In the genomic region with DNA sequence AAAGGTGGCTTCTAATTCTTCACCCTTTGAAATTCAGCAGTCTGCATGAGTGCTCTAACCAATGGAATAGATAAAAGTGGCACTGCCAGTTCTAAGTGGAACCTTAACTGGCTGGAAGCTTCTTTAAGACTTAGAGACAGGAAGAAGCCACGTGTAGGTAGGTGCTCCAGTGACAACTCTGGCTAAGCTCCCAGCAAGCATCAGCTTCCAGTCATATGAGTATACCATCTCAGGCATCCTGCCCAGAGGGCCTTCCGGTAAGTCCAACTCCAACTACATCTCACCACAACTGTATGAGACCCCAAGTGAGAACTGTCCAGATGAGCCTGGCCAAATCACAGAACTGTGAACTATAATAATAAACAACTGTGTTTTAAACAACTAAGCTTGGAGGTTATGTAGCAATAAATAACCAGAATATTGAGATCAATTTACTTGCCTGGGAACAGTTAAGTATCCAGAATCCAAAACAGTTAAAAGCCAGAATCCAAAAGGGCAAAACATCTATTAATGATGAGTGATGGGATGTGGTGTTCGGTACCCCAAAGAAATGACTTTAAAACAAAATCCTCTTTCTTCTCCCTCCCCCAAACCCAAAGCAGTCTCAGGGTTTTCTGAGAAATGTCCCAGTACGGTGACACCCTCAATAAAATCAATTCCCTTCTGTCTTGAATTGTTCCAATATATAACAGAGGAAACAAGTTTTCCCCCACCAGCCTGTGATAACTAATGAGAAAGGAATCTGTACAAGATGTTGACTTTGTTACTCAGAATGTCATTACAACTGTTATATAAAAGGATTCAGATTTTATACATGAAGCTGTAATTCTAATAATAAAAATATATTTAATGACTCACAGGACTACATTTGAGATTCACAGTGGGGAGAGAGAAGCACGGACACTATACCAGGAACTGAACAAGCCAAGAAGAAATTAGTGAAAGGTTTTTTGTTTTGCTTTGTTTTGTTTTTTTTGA, we compare ENCODE assay signal across 12 cellular contexts. TPM values are rescaled to one million over a fixed set of nuclear protein-coding genes. Genes with fewer than 3 reads are reported as not detected.
DNase-seq lines count a peak whose midpoint lies in the region; TF ChIP-seq lines count a peak whose summit lies in the region.
"Had no signal": no experiment of that assay in that cellular context is flagged by ENCODE, and none has a peak within 500 bp of the region (broad histone marks: within the 10 kb centered on the region; RNA-seq: fewer than 3 reads in every experiment).

No MANE protein-coding gene starts in this region.

- H3K4me2 ChIP-seq in SK-N-SH = peak overlapping the region; percentile 92

- CTCF ChIA-PET in SK-N-SH (lab: Yijun Ruan, JAX) (interaction anchor here (0.9 kb wide), 1 partner anchor 186 kb away, joined by 5 read pairs; no protein-coding TSS in a partner anchor), HEK293T (lab: Yijun Ruan, JAX) (no interaction called here)

- H4K20me1 ChIP-seq in SK-N-SH (ENCODE audit: insufficient read depth) = no peaks in the 10 kb centered on the region

- TF ChIP-seq CTCF in SK-N-SH (IDR thresholded peaks at IDR 0.05) (no peak), epithelial cell of proximal tubule (conservative IDR thresholded peaks at IDR 0.05; ENCODE audit: low read depth, low read length) (no peak)

- DNase-seq in EH (ENCODE audit: low read depth) (peak; percentile 97), SK-N-SH (no peak), epithelial cell of proximal tubule (ENCODE audit: low read depth) (peak; percentile 56), renal cortical epithelial cell (ENCODE audit: low read depth) (peak; percentile 88), C1 segment of cervical spinal cord (lab: John Stamatoyannopoulos, UW) (no peak), activated T-cell treated with anti-CD3 and anti-CD28 coated beads for 4 hours (no peak), HEK293T (ENCODE audit: extremely low spot score) (no peak), ecto neural progenitor cell (ENCODE audit: low spot score) (no peak)
- DNase-seq: activated T-cell treated with anti-CD3 and anti-CD28 coated beads, Interleukin-2, amount 50 U/mL, for 48 hours; endodermal cell; left ventricle myocardium inferior; NCI-H526 treated with DMSO at 0.1 percent for 48 hours had no signal

- no peaks in the 10 kb centered on the region for H3K9me2 ChIP-seq in SK-N-SH

- WGBS in SK-N-SH (ENCODE audit: low lambda C conversion rate) = 7% methylated on average over 5 of the region's 5 CpGs

- H3K79me2 ChIP-seq in SK-N-SH (ENCODE audit: insufficient read depth) = peaks cover 85% of the 10 kb centered on the region

- H2AFZ ChIP-seq in SK-N-SH (ENCODE audit: low read depth) = no peak overlapping the region

- peak in 1 of 2 experiments; percentile 85; a peak in 3 of 4 replicates for TF ChIP-seq EP300 in SK-N-SH (IDR thresholded peaks at IDR 0.05; ENCODE audit: borderline replicate concordance in 1 of 2, low read depth in 1 of 2, low read length in 1 of 2)

- peaks cover 10% of the 10 kb centered on the region; the same call in 1 of the 2 replicates for H3K9me3 ChIP-seq in SK-N-SH
- H3K9me3 ChIP-seq: left ventricle myocardium inferior had no signal

- peaks cover 0 to 6% of the 10 kb centered on the region in 2 experiments for H3K36me3 ChIP-seq in SK-N-SH (replicated peaks in 1 of 2; ENCODE audit: control insufficient read depth in 1 of 2, insufficient read depth in 2 of 2, low read length in 1 of 2)
- H3K36me3 ChIP-seq: left ventricle myocardium inferior had no signal

- peaks cover 44% of the 10 kb centered on the region for H3F3A ChIP-seq in SK-N-SH (replicated peaks; ENCODE audit: insufficient read depth)

- TF ChIP-seq RAD21 in SK-N-SH (IDR thresholded peaks at IDR 0.05; ENCODE audit: low read length) = no peak

- peak overlapping the region; percentile 96 for H3K9ac ChIP-seq in SK-N-SH

- POLR2A ChIA-PET in SK-N-SH (lab: Yijun Ruan, JAX) = no interaction called here
- POLR2A ChIA-PET in HEK293T (lab: Yijun Ruan, JAX) = interaction anchor here (0.9 kb wide), 1 partner anchor 9 kb away, joined by 3 read pairs; no protein-coding TSS in a partner anchor

- no peaks in the 10 kb centered on the region for H3K27me3 ChIP-seq in SK-N-SH (ENCODE audit: insufficient read depth)

- peaks cover 15 to 25% of the 10 kb centered on the region in 2 experiments for H3K4me1 ChIP-seq in SK-N-SH (ENCODE audit: control insufficient read depth in 1 of 2, insufficient read depth in 2 of 2, low read depth in 1 of 2, low read length in 1 of 2)

- H3K4me3 ChIP-seq in SK-N-SH (ENCODE audit: low read depth in 2 of 2, low read length in 1 of 2) (peak overlapping the region in 1 of 2 experiments; percentile 96; a peak in 2 of 4 replicates), epithelial cell of proximal tubule (ENCODE audit: low read depth, low read length) (no peak overlapping the region)
- H3K4me3 ChIP-seq: left ventricle myocardium inferior had no signal

- peak overlapping the region; percentile 85 to 99 for H3K27ac ChIP-seq in SK-N-SH (ENCODE audit: low read depth in 2 of 2, low read length in 1 of 2)
- H3K27ac ChIP-seq: left ventricle myocardium inferior had no signal

TF ChIP-seq in SK-N-SH, 30 proteins besides CTCF, POLR2A, EP300 and RAD21 (continues in another document):
- no peak for TF ChIP-seq GATA2 (CRISPR knock-in tag; IDR thresholded peaks at IDR 0.05)
- peak; percentile 15; the same call in 1 of the 2 replicates for TF ChIP-seq POLR2AphosphoS5 (IDR thresholded peaks at IDR 0.05; ENCODE audit: low read depth, low read length)
- TF ChIP-seq, protein P1, sequence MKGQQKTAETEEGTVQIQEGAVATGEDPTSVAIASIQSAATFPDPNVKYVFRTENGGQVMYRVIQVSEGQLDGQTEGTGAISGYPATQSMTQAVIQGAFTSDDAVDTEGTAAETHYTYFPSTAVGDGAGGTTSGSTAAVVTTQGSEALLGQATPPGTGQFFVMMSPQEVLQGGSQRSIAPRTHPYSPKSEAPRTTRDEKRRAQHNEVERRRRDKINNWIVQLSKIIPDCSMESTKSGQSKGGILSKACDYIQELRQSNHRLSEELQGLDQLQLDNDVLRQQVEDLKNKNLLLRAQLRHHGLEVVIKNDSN (IDR thresholded peaks at IDR 0.05; ENCODE audit: borderline replicate concordance, low read depth) = peak; percentile 60; the same call in 1 of the 2 replicates

TF ChIP-seq in HEK293T, 16 proteins besides CTCF, POLR2A, EP300 and RAD21:
- TF ChIP-seq HDGF (IDR thresholded peaks at IDR 0.05; ENCODE audit: borderline replicate concordance) = no peak
- no peak for TF ChIP-seq CTBP1 (IDR thresholded peaks at IDR 0.05; ENCODE audit: borderline replicate concordance)

RNA-seq across cellular contexts. Expression of a gene that starts 4.2 kb away (rescaled TPM):
- polyA plus RNA-seq in SK-N-SH (2012; rRNA removed) = 38.6 and 54.5 TPM in 2 replicates
- polyA plus RNA-seq in SK-N-SH (2012; cell fraction: cytosol; rRNA removed) = 50.9 and 52.2 TPM in 2 replicates
- polyA plus RNA-seq in SK-N-SH (2012; cell fraction: nucleus; rRNA removed) = 31.5 and 41.2 TPM in 2 replicates
- total RNA-seq in epithelial cell of proximal tubule (24.9 and 30.2 TPM in 2 replicates), renal cortical epithelial cell (12.2 and 28.4 TPM in 2 replicates)

Comparison
In these comparisons a context has a peak if more than half of its experiments do, and no peak if none do; other contexts are left out.
1. DNase-seq: peak in EH (single experiment), epithelial cell of proximal tubule (single experiment) and renal cortical epithelial cell (single experiment); none in SK-N-SH (single experiment), C1 segment of cervical spinal cord (0 of 14), activated T-cell treated with anti-CD3 and anti-CD28 coated beads for 4 hours (single experiment), HEK293T (single experiment) and ecto neural progenitor cell (single experiment).